In genomic region chr7:150992833-150993302, GRCh38 we compare ENCODE assay signal across 1 cellular context.
TF ChIP-seq lines count a peak whose summit lies in the region.

No MANE protein-coding gene starts in this region.

TF ChIP-seq in H1, 55 proteins besides CTCF, POLR2A, EP300 and RAD21 (continued from another document):
- TF ChIP-seq RNF2 (IDR thresholded peaks at IDR 0.05; ENCODE audit: borderline replicate concordance, low read depth, low read length, missing control alignments, poor library complexity, severe bottlenecking) (no peak), SP1 (IDR thresholded peaks at IDR 0.05; ENCODE audit: low read depth, low read length) (0 out of 2 replicates have a peak, but pooled peaks have one; percentile 18), YY1 (IDR thresholded peaks at IDR 0.05; ENCODE audit: low read depth, low read length) (peak; percentile 72), SIX5 (IDR thresholded peaks at IDR 0.05; ENCODE audit: low read depth, low read length) (peak; percentile 99), SRF (IDR thresholded peaks at IDR 0.05; ENCODE audit: low read depth, low read length) (no peak), POLR2AphosphoS5 (IDR thresholded peaks at IDR 0.05; ENCODE audit: low read depth, low read length) (no peak), SP2 (IDR thresholded peaks at IDR 0.05; ENCODE audit: low read length) (no peak)
